1 cellular context compared by ENCODE assay signal in genomic region chr1:235866207-235866912, GRCh38.
A peak's percentile ranks its signal among the peaks of the same experiment; 100 is the strongest.
TF ChIP-seq lines count a peak whose summit lies in the region.

Gene LYST (minus strand): TSS chr1:235866906. CDS start chr1:235830417, 36,489 bp downstream.

TF ChIP-seq in H1, 55 proteins besides CTCF, POLR2A, EP300 and RAD21:
- TF ChIP-seq CHD2 (IDR thresholded peaks at IDR 0.05; ENCODE audit: low read length): no peak
- TF ChIP-seq EZH2 (IDR thresholded peaks at IDR 0.05; ENCODE audit: low read depth, low read length, severe bottlenecking): peak; percentile 22
- 0 out of 2 replicates have a peak, but pooled peaks have one; percentile 0 for TF ChIP-seq SRF (IDR thresholded peaks at IDR 0.05; ENCODE audit: low read depth, low read length)
- no peak for TF ChIP-seq TCF12 (IDR thresholded peaks at IDR 0.05; ENCODE audit: low read depth, low read length)
- no peak for TF ChIP-seq HDAC6 (IDR thresholded peaks at IDR 0.05; ENCODE audit: low read depth, low read length)
- no peak for TF ChIP-seq KDM1A (IDR thresholded peaks at IDR 0.05; ENCODE audit: borderline replicate concordance, low read length)
- no peak for TF ChIP-seq SP2 (IDR thresholded peaks at IDR 0.05; ENCODE audit: low read length)
- no peak for TF ChIP-seq CBX8 (IDR thresholded peaks at IDR 0.05; ENCODE audit: borderline replicate concordance, low read depth, low read length)
- TF ChIP-seq JUND (IDR thresholded peaks at IDR 0.05; ENCODE audit: low read length): no peak
- TF ChIP-seq, protein P1, sequence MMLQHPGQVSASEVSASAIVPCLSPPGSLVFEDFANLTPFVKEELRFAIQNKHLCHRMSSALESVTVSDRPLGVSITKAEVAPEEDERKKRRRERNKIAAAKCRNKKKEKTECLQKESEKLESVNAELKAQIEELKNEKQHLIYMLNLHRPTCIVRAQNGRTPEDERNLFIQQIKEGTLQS (IDR thresholded peaks at IDR 0.05; ENCODE audit: insufficient read depth, low read depth, low read length): no peak
- TF ChIP-seq EGR1 (IDR thresholded peaks at IDR 0.05; ENCODE audit: borderline replicate concordance, low read depth, low read length): no peak
- peak; percentile 20; the same call in 1 of the 2 replicates for TF ChIP-seq E2F6 (IDR thresholded peaks at IDR 0.05)
- TF ChIP-seq CTBP2 (IDR thresholded peaks at IDR 0.05; ENCODE audit: borderline replicate concordance, insufficient read depth, insufficient read length, low read length): peak; percentile 32
- no peak for TF ChIP-seq NRF1 (IDR thresholded peaks at IDR 0.05; ENCODE audit: low read depth, low read length)
- TF ChIP-seq SP4 (IDR thresholded peaks at IDR 0.05; ENCODE audit: low read length): no peak
- TF ChIP-seq SUZ12 (IDR thresholded peaks at IDR 0.05; ENCODE audit: low read length): no peak
- TF ChIP-seq BCL11A (IDR thresholded peaks at IDR 0.05; ENCODE audit: low read depth in 2 of 2, low read length in 2 of 2): no peak
- TF ChIP-seq BACH1 (IDR thresholded peaks at IDR 0.05; ENCODE audit: low read length): no peak
- TF ChIP-seq, protein P2, sequence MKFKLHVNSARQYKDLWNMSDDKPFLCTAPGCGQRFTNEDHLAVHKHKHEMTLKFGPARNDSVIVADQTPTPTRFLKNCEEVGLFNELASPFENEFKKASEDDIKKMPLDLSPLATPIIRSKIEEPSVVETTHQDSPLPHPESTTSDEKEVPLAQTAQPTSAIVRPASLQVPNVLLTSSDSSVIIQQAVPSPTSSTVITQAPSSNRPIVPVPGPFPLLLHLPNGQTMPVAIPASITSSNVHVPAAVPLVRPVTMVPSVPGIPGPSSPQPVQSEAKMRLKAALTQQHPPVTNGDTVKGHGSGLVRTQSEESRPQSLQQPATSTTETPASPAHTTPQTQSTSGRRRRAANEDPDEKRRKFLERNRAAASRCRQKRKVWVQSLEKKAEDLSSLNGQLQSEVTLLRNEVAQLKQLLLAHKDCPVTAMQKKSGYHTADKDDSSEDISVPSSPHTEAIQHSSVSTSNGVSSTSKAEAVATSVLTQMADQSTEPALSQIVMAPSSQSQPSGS (IDR thresholded peaks at IDR 0.05; ENCODE audit: low read length): no peak
- TF ChIP-seq SIRT6 (IDR thresholded peaks at IDR 0.05; ENCODE audit: low read length): no peak
- TF ChIP-seq CREB1 (IDR thresholded peaks at IDR 0.05): no peak
- TF ChIP-seq MAFK (IDR thresholded peaks at IDR 0.05; ENCODE audit: low read depth, low read length): no peak
- peak; percentile 94 for TF ChIP-seq KDM4A (IDR thresholded peaks at IDR 0.05; ENCODE audit: low read depth, low read length, severe bottlenecking)
- no peak for TF ChIP-seq FOSL1 (IDR thresholded peaks at IDR 0.05; ENCODE audit: insufficient read depth, low read depth, low read length)
- peak; percentile 71 for TF ChIP-seq ASH2L (IDR thresholded peaks at IDR 0.05; ENCODE audit: low read length)
- TF ChIP-seq GABPA (IDR thresholded peaks at IDR 0.05; ENCODE audit: borderline replicate concordance, insufficient read depth, low read length): no peak
- TF ChIP-seq MAX (IDR thresholded peaks at IDR 0.05): 0 out of 2 replicates have a peak, but pooled peaks have one; percentile 18
- TF ChIP-seq NANOG (IDR thresholded peaks at IDR 0.05; ENCODE audit: insufficient read depth, low read depth, low read length, poor library complexity, severe bottlenecking): no peak
- TF ChIP-seq SIN3A (conservative IDR thresholded peaks at IDR 0.05 in 1 of 2, IDR thresholded peaks at IDR 0.05 in 1 of 2; ENCODE audit: low read depth in 1 of 2, low read length in 2 of 2): peak; percentile 96
- TF ChIP-seq POU5F1 (IDR thresholded peaks at IDR 0.05; ENCODE audit: low read depth, low read length): no peak
- TF ChIP-seq TAF7 (optimal IDR thresholded peaks at IDR 0.05; ENCODE audit: borderline replicate concordance, low read depth, low read length): no peak
- no peak for TF ChIP-seq PHF8 (conservative IDR thresholded peaks at IDR 0.05; ENCODE audit: low read depth, low read length)
- no peak for TF ChIP-seq CHD1 (IDR thresholded peaks at IDR 0.05; ENCODE audit: low read depth, low read length)
- TF ChIP-seq JUN (IDR thresholded peaks at IDR 0.05; ENCODE audit: low read depth, low read length): no peak
- TF ChIP-seq BRCA1 (IDR thresholded peaks at IDR 0.05; ENCODE audit: low read depth, low read length): no peak
- no peak for TF ChIP-seq TEAD4 (IDR thresholded peaks at IDR 0.05; ENCODE audit: low read depth, low read length)
- TF ChIP-seq SAP30 (IDR thresholded peaks at IDR 0.05; ENCODE audit: insufficient read depth, insufficient replicate concordance, low read length): peak; percentile 91
- no peak for TF ChIP-seq SIX5 (IDR thresholded peaks at IDR 0.05; ENCODE audit: low read depth, low read length)
- no peak for TF ChIP-seq CBX5 (IDR thresholded peaks at IDR 0.05; ENCODE audit: low read depth, low read length)
- TF ChIP-seq RNF2 (IDR thresholded peaks at IDR 0.05; ENCODE audit: borderline replicate concordance, low read depth, low read length, missing control alignments, poor library complexity, severe bottlenecking): no peak
- TF ChIP-seq, protein P3, sequence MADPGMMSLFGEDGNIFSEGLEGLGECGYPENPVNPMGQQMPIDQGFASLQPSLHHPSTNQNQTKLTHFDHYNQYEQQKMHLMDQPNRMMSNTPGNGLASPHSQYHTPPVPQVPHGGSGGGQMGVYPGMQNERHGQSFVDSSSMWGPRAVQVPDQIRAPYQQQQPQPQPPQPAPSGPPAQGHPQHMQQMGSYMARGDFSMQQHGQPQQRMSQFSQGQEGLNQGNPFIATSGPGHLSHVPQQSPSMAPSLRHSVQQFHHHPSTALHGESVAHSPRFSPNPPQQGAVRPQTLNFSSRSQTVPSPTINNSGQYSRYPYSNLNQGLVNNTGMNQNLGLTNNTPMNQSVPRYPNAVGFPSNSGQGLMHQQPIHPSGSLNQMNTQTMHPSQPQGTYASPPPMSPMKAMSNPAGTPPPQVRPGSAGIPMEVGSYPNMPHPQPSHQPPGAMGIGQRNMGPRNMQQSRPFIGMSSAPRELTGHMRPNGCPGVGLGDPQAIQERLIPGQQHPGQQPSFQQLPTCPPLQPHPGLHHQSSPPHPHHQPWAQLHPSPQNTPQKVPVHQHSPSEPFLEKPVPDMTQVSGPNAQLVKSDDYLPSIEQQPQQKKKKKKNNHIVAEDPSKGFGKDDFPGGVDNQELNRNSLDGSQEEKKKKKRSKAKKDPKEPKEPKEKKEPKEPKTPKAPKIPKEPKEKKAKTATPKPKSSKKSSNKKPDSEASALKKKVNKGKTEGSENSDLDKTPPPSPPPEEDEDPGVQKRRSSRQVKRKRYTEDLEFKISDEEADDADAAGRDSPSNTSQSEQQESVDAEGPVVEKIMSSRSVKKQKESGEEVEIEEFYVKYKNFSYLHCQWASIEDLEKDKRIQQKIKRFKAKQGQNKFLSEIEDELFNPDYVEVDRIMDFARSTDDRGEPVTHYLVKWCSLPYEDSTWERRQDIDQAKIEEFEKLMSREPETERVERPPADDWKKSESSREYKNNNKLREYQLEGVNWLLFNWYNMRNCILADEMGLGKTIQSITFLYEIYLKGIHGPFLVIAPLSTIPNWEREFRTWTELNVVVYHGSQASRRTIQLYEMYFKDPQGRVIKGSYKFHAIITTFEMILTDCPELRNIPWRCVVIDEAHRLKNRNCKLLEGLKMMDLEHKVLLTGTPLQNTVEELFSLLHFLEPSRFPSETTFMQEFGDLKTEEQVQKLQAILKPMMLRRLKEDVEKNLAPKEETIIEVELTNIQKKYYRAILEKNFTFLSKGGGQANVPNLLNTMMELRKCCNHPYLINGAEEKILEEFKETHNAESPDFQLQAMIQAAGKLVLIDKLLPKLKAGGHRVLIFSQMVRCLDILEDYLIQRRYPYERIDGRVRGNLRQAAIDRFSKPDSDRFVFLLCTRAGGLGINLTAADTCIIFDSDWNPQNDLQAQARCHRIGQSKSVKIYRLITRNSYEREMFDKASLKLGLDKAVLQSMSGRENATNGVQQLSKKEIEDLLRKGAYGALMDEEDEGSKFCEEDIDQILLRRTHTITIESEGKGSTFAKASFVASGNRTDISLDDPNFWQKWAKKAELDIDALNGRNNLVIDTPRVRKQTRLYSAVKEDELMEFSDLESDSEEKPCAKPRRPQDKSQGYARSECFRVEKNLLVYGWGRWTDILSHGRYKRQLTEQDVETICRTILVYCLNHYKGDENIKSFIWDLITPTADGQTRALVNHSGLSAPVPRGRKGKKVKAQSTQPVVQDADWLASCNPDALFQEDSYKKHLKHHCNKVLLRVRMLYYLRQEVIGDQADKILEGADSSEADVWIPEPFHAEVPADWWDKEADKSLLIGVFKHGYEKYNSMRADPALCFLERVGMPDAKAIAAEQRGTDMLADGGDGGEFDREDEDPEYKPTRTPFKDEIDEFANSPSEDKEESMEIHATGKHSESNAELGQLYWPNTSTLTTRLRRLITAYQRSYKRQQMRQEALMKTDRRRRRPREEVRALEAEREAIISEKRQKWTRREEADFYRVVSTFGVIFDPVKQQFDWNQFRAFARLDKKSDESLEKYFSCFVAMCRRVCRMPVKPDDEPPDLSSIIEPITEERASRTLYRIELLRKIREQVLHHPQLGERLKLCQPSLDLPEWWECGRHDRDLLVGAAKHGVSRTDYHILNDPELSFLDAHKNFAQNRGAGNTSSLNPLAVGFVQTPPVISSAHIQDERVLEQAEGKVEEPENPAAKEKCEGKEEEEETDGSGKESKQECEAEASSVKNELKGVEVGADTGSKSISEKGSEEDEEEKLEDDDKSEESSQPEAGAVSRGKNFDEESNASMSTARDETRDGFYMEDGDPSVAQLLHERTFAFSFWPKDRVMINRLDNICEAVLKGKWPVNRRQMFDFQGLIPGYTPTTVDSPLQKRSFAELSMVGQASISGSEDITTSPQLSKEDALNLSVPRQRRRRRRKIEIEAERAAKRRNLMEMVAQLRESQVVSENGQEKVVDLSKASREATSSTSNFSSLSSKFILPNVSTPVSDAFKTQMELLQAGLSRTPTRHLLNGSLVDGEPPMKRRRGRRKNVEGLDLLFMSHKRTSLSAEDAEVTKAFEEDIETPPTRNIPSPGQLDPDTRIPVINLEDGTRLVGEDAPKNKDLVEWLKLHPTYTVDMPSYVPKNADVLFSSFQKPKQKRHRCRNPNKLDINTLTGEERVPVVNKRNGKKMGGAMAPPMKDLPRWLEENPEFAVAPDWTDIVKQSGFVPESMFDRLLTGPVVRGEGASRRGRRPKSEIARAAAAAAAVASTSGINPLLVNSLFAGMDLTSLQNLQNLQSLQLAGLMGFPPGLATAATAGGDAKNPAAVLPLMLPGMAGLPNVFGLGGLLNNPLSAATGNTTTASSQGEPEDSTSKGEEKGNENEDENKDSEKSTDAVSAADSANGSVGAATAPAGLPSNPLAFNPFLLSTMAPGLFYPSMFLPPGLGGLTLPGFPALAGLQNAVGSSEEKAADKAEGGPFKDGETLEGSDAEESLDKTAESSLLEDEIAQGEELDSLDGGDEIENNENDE (IDR thresholded peaks at IDR 0.05; ENCODE audit: insufficient replicate concordance, low read length): no peak
- no peak for TF ChIP-seq YY1 (IDR thresholded peaks at IDR 0.05; ENCODE audit: low read depth, low read length)
- TF ChIP-seq HDAC2 (IDR thresholded peaks at IDR 0.05; ENCODE audit: borderline replicate concordance in 1 of 2, low read depth in 2 of 2, low read length in 2 of 2): peak; percentile 19 to 95; a peak in 1 of 4 replicates
- TF ChIP-seq RFX5 (IDR thresholded peaks at IDR 0.05; ENCODE audit: borderline replicate concordance, low read depth, low read length): no peak
- no peak for TF ChIP-seq KDM5A (IDR thresholded peaks at IDR 0.05; ENCODE audit: low read length)
- TF ChIP-seq POLR2AphosphoS5 (IDR thresholded peaks at IDR 0.05; ENCODE audit: low read depth, low read length): no peak
- TF ChIP-seq CEBPB (IDR thresholded peaks at IDR 0.05; ENCODE audit: low read depth, low read length): no peak
- TF ChIP-seq TAF1 (IDR thresholded peaks at IDR 0.05; ENCODE audit: low read depth, low read length): no peak; the same call in 1 of the 2 replicates
- no peak for TF ChIP-seq SP1 (IDR thresholded peaks at IDR 0.05; ENCODE audit: low read depth, low read length)
- no peak for TF ChIP-seq TBP (IDR thresholded peaks at IDR 0.05; ENCODE audit: low read depth, low read length)
- no peak for TF ChIP-seq ZNF274 (IDR thresholded peaks at IDR 0.05; ENCODE audit: borderline replicate concordance, extremely low read depth, low read length)
- no peak for TF ChIP-seq RXRA (IDR thresholded peaks at IDR 0.05; ENCODE audit: insufficient read depth, low read depth, low read length)
- TF ChIP-seq RBBP5 (IDR thresholded peaks at IDR 0.05; ENCODE audit: borderline replicate concordance, low read depth, low read length): no peak; the same call in none of the 2 replicates
- TF ChIP-seq, protein P4, sequence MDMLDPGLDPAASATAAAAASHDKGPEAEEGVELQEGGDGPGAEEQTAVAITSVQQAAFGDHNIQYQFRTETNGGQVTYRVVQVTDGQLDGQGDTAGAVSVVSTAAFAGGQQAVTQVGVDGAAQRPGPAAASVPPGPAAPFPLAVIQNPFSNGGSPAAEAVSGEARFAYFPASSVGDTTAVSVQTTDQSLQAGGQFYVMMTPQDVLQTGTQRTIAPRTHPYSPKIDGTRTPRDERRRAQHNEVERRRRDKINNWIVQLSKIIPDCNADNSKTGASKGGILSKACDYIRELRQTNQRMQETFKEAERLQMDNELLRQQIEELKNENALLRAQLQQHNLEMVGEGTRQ (IDR thresholded peaks at IDR 0.05; ENCODE audit: low read length): no peak
- no peak for TF ChIP-seq GTF2F1 (IDR thresholded peaks at IDR 0.05; ENCODE audit: borderline replicate concordance, low read depth, low read length)
